Comparison of ENCODE assay signal across 14 cellular contexts in genomic region chr13:39760521-39760920, GRCh38.
DNase-seq lines count a peak whose midpoint lies in the region; ATAC-seq, FAIRE-seq and TF ChIP-seq lines count a peak whose summit lies in the region.
"Had no signal": no experiment of that assay in that cellular context is flagged by ENCODE, and none has a peak within 500 bp of the region (broad histone marks: within the 10 kb centered on the region; RNA-seq: fewer than 3 reads in every experiment).

No MANE protein-coding gene starts in this region.

- in situ Hi-C loops in GM12878 (cut with MboI), result no loop called here

- intact Hi-C loops in GM12878 (cut with micrococcal nuclease; ENCODE audit: unreplicated experiment) (loop anchor here (5.0 kb wide), 1 partner anchor 302 kb away; no protein-coding TSS in a partner anchor), aorta (cut with DNase I) (no loop called here)

- peak; percentile 44 to 71; a peak in 2 of 4 replicates for TF ChIP-seq EP300 in GM12878 (IDR thresholded peaks at IDR 0.05; ENCODE audit: borderline replicate concordance in 1 of 2, control insufficient read depth in 1 of 2, low read depth in 2 of 2, low read length in 2 of 2)

- RAD21 ChIA-PET in GM12878 (lab: Charles Lee; ENCODE audit: unreplicated experiment), result interaction anchor here (1.1 kb wide), 1 partner anchor 75 kb away, joined by 4 read pairs; no protein-coding TSS in a partner anchor

- H3K4me2 ChIP-seq in GM12878 (ENCODE audit: control insufficient read depth, insufficient read depth), result no peak overlapping the region

- H3K9ac ChIP-seq in GM12878 (ENCODE audit: control insufficient read depth, insufficient read depth, low read length), result no peak overlapping the region

- TF ChIP-seq CTCF in GM12878 (IDR thresholded peaks at IDR 0.05 in 2 of 3, conservative IDR thresholded peaks at IDR 0.05 in 1 of 3; ENCODE audit: control insufficient read depth in 2 of 3, extremely low read depth in 1 of 3, insufficient read depth in 1 of 3, low read depth in 3 of 3, low read length in 3 of 3) (no peak), BE2C (IDR thresholded peaks at IDR 0.05; ENCODE audit: low read depth, low read length) (no peak)

- H3K79me2 ChIP-seq in GM12878 (ENCODE audit: control insufficient read depth, insufficient read depth, low read length), result no peaks in the 10 kb centered on the region

- H3K36me3 ChIP-seq in GM12878 (ENCODE audit: control insufficient read depth in 2 of 2, insufficient read depth in 2 of 2, low read length in 1 of 2) (no peaks in the 10 kb centered on the region), aorta (ENCODE audit: control insufficient read depth in 1 of 2, insufficient read depth in 2 of 2, low read length in 1 of 2) (no peaks in the 10 kb centered on the region), BE2C (no peaks in the 10 kb centered on the region)
- H3K36me3 ChIP-seq: sigmoid colon, WERI-Rb-1 had no signal

- no peaks in the 10 kb centered on the region for H3K9me3 ChIP-seq in GM12878 (replicated peaks; ENCODE audit: control insufficient read depth, insufficient read depth, low read length)
- no peaks in the 10 kb centered on the region for H3K9me3 ChIP-seq in aorta (ENCODE audit: control insufficient read depth, low read length)
- no peaks in the 10 kb centered on the region for H3K9me3 ChIP-seq in BE2C

- 44% methylated on average over 1 of the region's 1 CpG for WGBS in GM12878 (ENCODE audit: insufficient coverage, insufficient replicate concordance, low lambda C conversion rate, missing lambda C conversion rate)
- WGBS in aorta, 2 donors, result 48 to 58% methylated on average over 1 of the region's 1 CpG

- no peak for FAIRE-seq in GM12878 (lab: Jason Lieb, UNC)

- CTCF ChIA-PET in GM12878 (lab: Yijun Ruan, JAX), result interaction anchor here (0.6 kb wide), 1 partner anchor 12 kb away, joined by 3 read pairs; no protein-coding TSS in a partner anchor

- SMC1A ChIA-PET in GM12878 (lab: Charles Lee; ENCODE audit: uncharacterized antibody, unreplicated experiment), result interaction anchor here (0.9 to 1.5 kb wide), 5 partner anchors 9 to 913 kb away, joined by 3 to 6 read pairs (median 3); no protein-coding TSS in a partner anchor

- H3K27ac ChIP-seq in GM12878 (ENCODE audit: control insufficient read depth, insufficient read depth), result no peak overlapping the region
- no peak overlapping the region for H3K27ac ChIP-seq in aorta (ENCODE audit: low read depth in 1 of 2, low read length in 2 of 2)
- H3K27ac ChIP-seq: sigmoid colon, SK-N-MC, WERI-Rb-1 had no signal

- H2AFZ ChIP-seq in GM12878 (ENCODE audit: control insufficient read depth, low read depth, low read length), result no peak overlapping the region

- H3K27me3 ChIP-seq in GM12878 (replicated peaks in 1 of 2; ENCODE audit: control insufficient read depth in 2 of 2, insufficient read depth in 2 of 2, low read length in 1 of 2), result no peaks in the 10 kb centered on the region
- H3K27me3 ChIP-seq in aorta (ENCODE audit: control insufficient read depth in 1 of 2, insufficient read depth in 2 of 2, low read length in 1 of 2), result no peaks in the 10 kb centered on the region
- no peaks in the 10 kb centered on the region for H3K27me3 ChIP-seq in BE2C
- H3K27me3 ChIP-seq: sigmoid colon had no signal

- ATAC-seq in GM18873 (IDR thresholded peaks at IDR 0.05; ENCODE audit: low FRiP score, unreplicated experiment), result peak; percentile 97
- ATAC-seq in GM21576 (IDR thresholded peaks at IDR 0.05; ENCODE audit: unreplicated experiment), result peak; percentile 76
- peak; percentile 99 for ATAC-seq in HG03097 (IDR thresholded peaks at IDR 0.05; ENCODE audit: low FRiP score, unreplicated experiment)
- ATAC-seq in GM12878, result peak; percentile 92
- no peak for ATAC-seq in aorta (ENCODE audit: low FRiP score)

- H3K4me3 ChIP-seq in GM12878 (no peak overlapping the region), aorta (ENCODE audit: low read length in 2 of 2) (no peak overlapping the region), BE2C (ENCODE audit: low read depth, low read length) (no peak overlapping the region)
- H3K4me3 ChIP-seq: sigmoid colon, SK-N-MC had no signal

- H4K20me1 ChIP-seq in GM12878 (ENCODE audit: control insufficient read depth, insufficient read depth), result no peaks in the 10 kb centered on the region

- BruUV-seq in GM12878 (replicated peaks; lab: Mats Ljungman, UMichigan), result no TSS peak

- no peak for TF ChIP-seq POLR2A in GM12878 (IDR thresholded peaks at IDR 0.05; ENCODE audit: low read depth, low read length)

- H3K4me1 ChIP-seq in GM12878 (ENCODE audit: control insufficient read depth, insufficient read depth, low read length) (no peaks in the 10 kb centered on the region), aorta (ENCODE audit: control insufficient read depth in 1 of 2, insufficient read depth in 2 of 2, low read length in 2 of 2) (no peaks in the 10 kb centered on the region), BE2C (no peaks in the 10 kb centered on the region)
- H3K4me1 ChIP-seq: sigmoid colon had no signal

- DNase-seq in GM12878 (ENCODE audit: low read depth, low spot score) (no peak), middle frontal gyrus (ENCODE audit: extremely low spot score, low spot score) (no peak), cortex of kidney (lab: John Stamatoyannopoulos, UW) (no peak), aorta (no peak), BE2C (no peak)
- DNase-seq: activated CD8-positive, alpha-beta memory T cell treated with anti-CD3 and anti-CD28 coated beads, Interleukin-2, amount 50 U/mL, for 4 hours; activated naive CD8-positive, alpha-beta T cell treated with anti-CD3 and anti-CD28 coated beads, Interleukin-2, amount 10 ng/mL, durations not matched to agents 7 days and 5 days; NCI-H187; sigmoid colon; WERI-Rb-1 had no signal

- POLR2A ChIA-PET in GM12878 (lab: Charles Lee), result no interaction called here

- no peak for TF ChIP-seq RAD21 in GM12878 (IDR thresholded peaks at IDR 0.05; ENCODE audit: insufficient read depth, low read depth, low read length)

TF ChIP-seq in GM12878, 131 proteins besides CTCF, POLR2A, EP300 and RAD21 (continues in another document):
- TF ChIP-seq SRF (IDR thresholded peaks at IDR 0.05; ENCODE audit: low read depth in 2 of 2, low read length in 2 of 2) (no peak), ATF7 (IDR thresholded peaks at IDR 0.05; ENCODE audit: low read depth) (peak; percentile 71), MTA2 (IDR thresholded peaks at IDR 0.05; ENCODE audit: low read depth) (peak; percentile 78), ZSCAN29 (IDR thresholded peaks at IDR 0.05) (no peak), NFXL1 (IDR thresholded peaks at IDR 0.05; ENCODE audit: borderline replicate concordance) (no peak), ZNF217 (IDR thresholded peaks at IDR 0.05) (peak; percentile 72; the same call in 1 of the 2 replicates), POLR2AphosphoS5 (IDR thresholded peaks at IDR 0.05; ENCODE audit: low read length) (no peak), STAT3 (IDR thresholded peaks at IDR 0.05; ENCODE audit: low read depth, low read length) (no peak), SMC3 (IDR thresholded peaks at IDR 0.05; ENCODE audit: borderline replicate concordance, low read length) (no peak), BRCA1 (IDR thresholded peaks at IDR 0.05; ENCODE audit: low read depth, low read length) (no peak), CBX3 (IDR thresholded peaks at IDR 0.05; ENCODE audit: borderline replicate concordance, low read depth) (no peak), IKZF2 (IDR thresholded peaks at IDR 0.05) (peak; percentile 70 to 78), YY1 (IDR thresholded peaks at IDR 0.05; ENCODE audit: low read depth, low read length) (no peak), GABPA (IDR thresholded peaks at IDR 0.05; ENCODE audit: low read depth) (no peak), MEF2B (IDR thresholded peaks at IDR 0.05; ENCODE audit: partially characterized antibody, poor library complexity, severe bottlenecking) (peak; percentile 92), ZNF24 (IDR thresholded peaks at IDR 0.05) (peak; percentile 84), PML (IDR thresholded peaks at IDR 0.05; ENCODE audit: low read length) (no peak), NR2F1 (conservative IDR thresholded peaks at IDR 0.05) (0 out of 2 replicates have a peak, but pooled peaks have one; percentile 50), CBFB (IDR thresholded peaks at IDR 0.05; ENCODE audit: low read depth) (no peak), HDAC6 (IDR thresholded peaks at IDR 0.05; ENCODE audit: unreplicated experiment) (no peak), RAD51 (IDR thresholded peaks at IDR 0.05) (no peak), PRDM15 (CRISPR knock-in tag; IDR thresholded peaks at IDR 0.05) (no peak), SP1 (IDR thresholded peaks at IDR 0.05; ENCODE audit: low read depth, low read length) (no peak), CHD4 (IDR thresholded peaks at IDR 0.05) (no peak), TCF7 (IDR thresholded peaks at IDR 0.05; ENCODE audit: borderline replicate concordance) (no peak), SREBF2 (IDR thresholded peaks at IDR 0.05; ENCODE audit: low read length) (no peak), CHD2 (IDR thresholded peaks at IDR 0.05; ENCODE audit: borderline replicate concordance, low read depth, low read length) (0 out of 2 replicates have a peak, but pooled peaks have one; percentile 54)
